ENCODE assay signal across 12 cellular contexts in genomic region chr2:55917117-55917516, GRCh38. TPM values are rescaled to one million over a fixed set of nuclear protein-coding genes. Genes with fewer than 3 reads are reported as not detected.
"Had no signal": no experiment of that assay in that cellular context is flagged by ENCODE, and none has a peak within 500 bp of the region (broad histone marks: within the 10 kb centered on the region; RNA-seq: fewer than 3 reads in every experiment).

No MANE protein-coding gene starts in this region.

- H3K4me1 ChIP-seq: right lobe of liver had no signal

- H3K9me3 ChIP-seq: ascending aorta, esophagus squamous epithelium, right lobe of liver, spleen had no signal

- H3K27me3 ChIP-seq: ascending aorta, foreskin keratinocyte, right lobe of liver had no signal

- DNase-seq: activated CD4-positive, alpha-beta memory T cell treated with anti-CD3 and anti-CD28 coated beads for 36 hours; activated naive CD4-positive, alpha-beta T cell; esophagus squamous epithelium; foreskin keratinocyte; mammary epithelial cell; naive thymus-derived CD4-positive, alpha-beta T cell; right lobe of liver; spleen; stimulated activated CD4-positive, alpha-beta T cell treated with anti-CD3 and anti-CD28 coated beads, Interleukin-1b, Interleukin-23, amount 100 ng/mL, for 48 hours; stimulated activated naive B cell treated with anti-CD40 and anti-IgM and Interleukin-4, amounts not matched to agents 10 μg/mL and 1 μg/mL and 100 μg/mL, for 72 hours had no signal

- H3K4me3 ChIP-seq: esophagus squamous epithelium, right lobe of liver, spleen had no signal

- H3K36me3 ChIP-seq: esophagus squamous epithelium, right lobe of liver, spleen had no signal

- H3K27ac ChIP-seq: esophagus squamous epithelium, foreskin keratinocyte, right lobe of liver, spleen, VCaP had no signal

- ATAC-seq: foreskin keratinocyte; naive thymus-derived CD4-positive, alpha-beta T cell; right lobe of liver; stimulated activated naive B cell treated with anti-CD40 and anti-IgM and Interleukin-4, amounts not matched to agents 10 μg/mL and 1 μg/mL and 100 μg/mL, for 72 hours had no signal

RNA-seq across cellular contexts. Expression of gene EFEMP1, which starts 6.5 kb away (rescaled TPM):
- total RNA-seq: activated CD4-positive, alpha-beta memory T cell treated with anti-CD3 and anti-CD28 coated beads for 36 hours; naive thymus-derived CD4-positive, alpha-beta T cell had no signal
